ENCODE assay signal across 1 cellular context in the genomic region with DNA sequence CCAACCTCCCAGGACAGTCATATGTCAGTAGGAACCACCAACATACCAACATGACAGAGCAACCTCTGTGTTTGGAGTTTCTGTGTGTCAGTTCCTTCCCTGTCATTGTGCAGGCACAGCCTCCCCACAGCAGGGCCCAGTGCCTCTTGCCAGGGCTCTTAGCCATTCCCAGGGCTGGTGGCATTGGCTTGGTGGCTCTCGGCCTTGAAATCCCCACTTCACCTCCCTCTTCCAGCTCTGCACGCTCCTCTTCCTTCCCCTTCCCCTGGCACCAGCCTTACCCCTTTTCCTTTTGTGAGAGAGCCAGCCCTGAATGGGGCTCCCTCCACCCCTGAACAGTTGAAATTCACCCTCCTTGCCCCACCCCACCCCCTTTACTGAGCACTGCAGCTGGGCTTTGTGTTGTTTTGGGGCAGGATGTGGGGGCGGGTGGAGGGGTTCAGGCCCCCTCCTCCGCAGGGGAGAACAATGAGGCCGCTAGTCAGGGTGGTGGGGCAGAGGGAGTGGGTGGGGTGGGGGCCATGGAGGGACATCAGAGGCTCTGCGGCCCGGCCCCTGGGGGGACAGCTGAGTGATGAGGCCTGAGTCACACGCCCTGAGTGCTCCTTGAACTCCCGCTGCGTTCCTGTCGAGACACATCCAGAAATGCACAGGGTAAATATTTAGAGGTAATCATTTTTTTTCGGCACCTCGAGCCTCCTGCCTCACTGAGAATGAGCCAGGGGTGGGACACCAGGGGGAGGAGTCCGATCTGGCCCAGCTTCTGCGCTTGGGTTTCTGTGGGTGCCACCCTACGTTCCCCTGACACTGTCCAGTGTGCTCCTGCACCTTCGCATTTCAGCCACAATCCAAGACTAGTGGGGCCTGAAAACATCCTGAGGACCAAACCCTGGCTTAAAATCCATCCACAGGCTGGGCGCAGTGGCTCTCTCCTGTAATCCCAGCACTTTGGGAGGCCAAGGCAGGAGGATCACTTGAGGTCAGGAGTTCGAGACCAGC.
TF ChIP-seq lines count a peak whose summit lies in the region.

No MANE protein-coding gene starts in this region.

TF ChIP-seq in HCT116, 20 proteins besides CTCF, POLR2A, EP300 and RAD21 (continued from another document):
- TF ChIP-seq REST (IDR thresholded peaks at IDR 0.05; ENCODE audit: low read depth) (no peak), ELF1 (IDR thresholded peaks at IDR 0.05; ENCODE audit: borderline replicate concordance, low read depth) (no peak), EZH2 (IDR thresholded peaks at IDR 0.05) (no peak), ATF3 (IDR thresholded peaks at IDR 0.05) (no peak), JUND (IDR thresholded peaks at IDR 0.05) (peak; percentile 55), POLR2AphosphoS5 (IDR thresholded peaks at IDR 0.05; ENCODE audit: low read depth, low read length) (no peak), ZBTB33 (IDR thresholded peaks at IDR 0.05; ENCODE audit: extremely low read depth, insufficient replicate concordance, low read length) (no peak), TCF7L2 (IDR thresholded peaks at IDR 0.05; ENCODE audit: borderline replicate concordance, extremely low read depth, insufficient read depth, insufficient read length) (peak; percentile 91), FOSL1 (IDR thresholded peaks at IDR 0.05; ENCODE audit: low read depth) (peak; percentile 54), SIN3A (IDR thresholded peaks at IDR 0.05; ENCODE audit: low read depth) (no peak)
TF ChIP-seq in HCT116: peak in this region for 5.
